In genomic region chr6:42042108-42042507, GRCh38 we compare ENCODE assay signal across 11 cellular contexts. TPM values are rescaled to one million over a fixed set of nuclear protein-coding genes. Genes with fewer than 3 reads are reported as not detected.
DNase-seq lines count a peak whose midpoint lies in the region; ATAC-seq and TF ChIP-seq lines count a peak whose summit lies in the region.
"Had no signal": no experiment of that assay in that cellular context is flagged by ENCODE, and none has a peak within 500 bp of the region (broad histone marks: within the 10 kb centered on the region; RNA-seq: fewer than 3 reads in every experiment).

No MANE protein-coding gene starts in this region.

- peaks cover 21% of the 10 kb centered on the region for H3F3A ChIP-seq in smooth muscle cell (ENCODE audit: low read depth)

- H3K9me3 Mint-ChIP-seq in effector memory CD8-positive, alpha-beta T cell: no peaks in the 10 kb centered on the region

- no peaks in the 10 kb centered on the region for H3K27me3 Mint-ChIP-seq in T-helper 17 cell
- H3K27me3 Mint-ChIP-seq in effector memory CD8-positive, alpha-beta T cell: no peaks in the 10 kb centered on the region

- H4K20me1 ChIP-seq in smooth muscle cell (ENCODE audit: low read depth): no peaks in the 10 kb centered on the region

- H3K4me3 Mint-ChIP-seq in T-helper 17 cell: peak overlapping the region; percentile 80
- peak overlapping the region; percentile 66 to 94 for H3K4me3 Mint-ChIP-seq in effector memory CD8-positive, alpha-beta T cell

- H2AFZ ChIP-seq in smooth muscle cell (ENCODE audit: low read depth): peak overlapping the region; percentile 35

- no peaks in the 10 kb centered on the region for H3K27me3 ChIP-seq in smooth muscle cell (ENCODE audit: low read depth)
- H3K27me3 ChIP-seq: foreskin keratinocyte had no signal

- no peak overlapping the region for H3K4me3 ChIP-seq in smooth muscle cell

- no peak overlapping the region for H3K27ac ChIP-seq in smooth muscle cell (ENCODE audit: low read depth)
- H3K27ac ChIP-seq: 22Rv1, foreskin keratinocyte had no signal

- no peaks in the 10 kb centered on the region for H3K79me2 ChIP-seq in smooth muscle cell (ENCODE audit: low read depth)

- H3K36me3 ChIP-seq in smooth muscle cell (ENCODE audit: low read depth): no peaks in the 10 kb centered on the region

- no peak for ATAC-seq in T-helper 17 cell
- ATAC-seq in effector memory CD8-positive, alpha-beta T cell (replicated peaks): no peak
- ATAC-seq: foreskin keratinocyte had no signal

- DNase-seq in NCI-H82 (lab: John Stamatoyannopoulos, UW) (peak; percentile 19), NCI-H82 treated with DMSO at 0.1 percent for 48 hours (lab: John Stamatoyannopoulos, UW; ENCODE audit: unreplicated experiment) (no peak), T-helper 17 cell (no peak), smooth muscle cell (lab: John Stamatoyannopoulos, UW; ENCODE audit: unreplicated experiment) (no peak), middle frontal gyrus (ENCODE audit: extremely low spot score, low spot score) (no peak), NCI-H526 treated with DMSO at 0.1 percent for 48 hours (lab: John Stamatoyannopoulos, UW) (no peak), amygdala (lab: John Stamatoyannopoulos, UW) (no peak)
- DNase-seq in effector memory CD8-positive, alpha-beta T cell: no peak
- DNase-seq: foreskin keratinocyte, NCI-H146 had no signal

- H3K9me3 ChIP-seq in T-helper 17 cell (ENCODE audit: control insufficient read depth, low read length, poor library complexity, severe bottlenecking) (no peaks in the 10 kb centered on the region), smooth muscle cell (replicated peaks; ENCODE audit: low read depth) (no peaks in the 10 kb centered on the region)

- peaks cover 12% of the 10 kb centered on the region for H3K4me1 ChIP-seq in smooth muscle cell (ENCODE audit: low read depth)

- no peak overlapping the region for H3K4me2 ChIP-seq in smooth muscle cell

- WGBS in smooth muscle cell (ENCODE audit: low lambda C conversion rate): 84% methylated on average over 14 of the region's 14 CpGs

- peaks cover 62% of the 10 kb centered on the region for H3K4me1 Mint-ChIP-seq in T-helper 17 cell
- peaks cover 68 to 74% of the 10 kb centered on the region in 2 donors for H3K4me1 Mint-ChIP-seq in effector memory CD8-positive, alpha-beta T cell (ENCODE audit: low read depth in 2 of 2)

- peak overlapping the region; percentile 95 for H3K27ac Mint-ChIP-seq in T-helper 17 cell
- H3K27ac Mint-ChIP-seq in effector memory CD8-positive, alpha-beta T cell: peak overlapping the region; percentile 66 to 94

- no peak overlapping the region for H3K9ac ChIP-seq in smooth muscle cell (ENCODE audit: low read depth)

- H3K36me3 Mint-ChIP-seq in T-helper 17 cell (ENCODE audit: low read depth): no peaks in the 10 kb centered on the region
- H3K36me3 Mint-ChIP-seq in effector memory CD8-positive, alpha-beta T cell (ENCODE audit: insufficient read depth): peaks cover 65% of the 10 kb centered on the region

- TF ChIP-seq CTCF in smooth muscle cell (IDR thresholded peaks at IDR 0.05; ENCODE audit: borderline replicate concordance, insufficient read depth, poor library complexity, severe bottlenecking): no peak

RNA-seq across cellular contexts. Expression of gene TAF8, which starts 8.2 kb away (rescaled TPM):
- total RNA-seq in T-helper 17 cell (10 to 100 TPM; 28.7 to 35.3 TPM), smooth muscle cell (9.8 and 11.3 TPM in 2 replicates)
- 8.1 and 9.3 TPM in 2 replicates for polyA plus RNA-seq in smooth muscle cell
